ENCODE assay signal across 8 cellular contexts in the genomic region with DNA sequence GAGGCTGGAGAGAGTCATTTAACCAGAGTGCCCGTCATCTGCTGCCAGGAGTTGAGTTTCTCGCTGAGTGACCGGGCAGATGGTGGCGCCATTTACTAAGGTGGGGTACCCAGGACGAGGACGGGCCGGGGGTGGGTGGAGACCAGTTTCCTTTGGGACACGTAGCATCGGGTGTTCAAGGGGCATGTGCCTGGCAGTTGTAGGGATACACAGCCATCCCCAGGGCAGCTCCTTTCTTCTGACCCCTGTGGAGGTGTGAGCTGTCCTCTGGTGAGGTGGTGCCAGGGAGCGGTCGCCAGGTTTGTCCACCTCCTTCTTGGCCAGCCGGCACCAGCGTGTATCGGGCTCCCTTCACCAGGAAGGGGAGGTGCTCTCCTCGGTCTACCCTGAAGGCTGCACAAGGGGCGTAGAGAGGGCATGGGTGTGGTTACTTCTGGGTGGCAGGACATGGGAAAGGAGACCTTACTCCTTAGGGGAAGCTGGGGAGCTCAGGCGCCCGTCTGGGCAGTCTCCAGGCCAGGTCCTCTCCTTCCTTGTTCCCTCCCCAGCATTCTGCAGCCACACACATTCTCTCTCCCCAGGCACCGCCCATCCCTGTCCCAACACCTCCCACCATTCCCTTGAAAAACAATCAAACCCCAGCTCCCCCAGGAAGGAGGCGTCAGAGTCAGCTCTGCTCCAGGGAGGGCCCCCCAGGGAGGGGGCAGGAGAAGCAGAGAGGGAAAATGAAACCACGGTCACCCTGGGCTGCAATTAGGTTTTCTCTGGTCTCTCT. TPM values are rescaled to one million over a fixed set of nuclear protein-coding genes. Genes with fewer than 3 reads are reported as not detected.
DNase-seq lines count a peak whose midpoint lies in the region; ATAC-seq, FAIRE-seq and TF ChIP-seq lines count a peak whose summit lies in the region.

No MANE protein-coding gene starts in this region.

- no peaks in the 10 kb centered on the region for H3K79me2 ChIP-seq in mesendoderm (ENCODE audit: control insufficient read depth, insufficient read depth, low read length)

- no peak overlapping the region for H2AK5ac ChIP-seq in mesendoderm (ENCODE audit: low read length)

- H3K9ac ChIP-seq in mesendoderm (ENCODE audit: low read length): peak overlapping the region; percentile 68

- H4K5ac ChIP-seq in mesendoderm (ENCODE audit: low read length): no peak overlapping the region

- H2BK5ac ChIP-seq in mesendoderm (ENCODE audit: low read length): peak overlapping the region; percentile 17

- no peaks in the 10 kb centered on the region for H3K27me3 ChIP-seq in mesendoderm (ENCODE audit: insufficient read depth, low read length, poor library complexity)

- H3K4ac ChIP-seq in mesendoderm (ENCODE audit: low read depth, low read length): no peak overlapping the region

- H3K36me3 ChIP-seq in mesendoderm (ENCODE audit: control insufficient read depth, insufficient read depth, low read length): no peaks in the 10 kb centered on the region

- FAIRE-seq in A204.1 (lab: Jason Lieb, UNC): peak; percentile 66
- peak; percentile 90 for FAIRE-seq in GM12891 (lab: Jason Lieb, UNC)
- peak; percentile 95 for FAIRE-seq in endometrium (lab: Jason Lieb, UNC)

- H2BK120ac ChIP-seq in mesendoderm (ENCODE audit: low read depth, low read length): no peak overlapping the region

- H4K8ac ChIP-seq in mesendoderm (ENCODE audit: low read depth, low read length): no peak overlapping the region

- no peak for TF ChIP-seq POLR2A in GM12891 (IDR thresholded peaks at IDR 0.05; ENCODE audit: low read depth, low read length)

- H2BK15ac ChIP-seq in mesendoderm (replicated peaks; ENCODE audit: low read depth): no peak overlapping the region

- H3K4me2 ChIP-seq in mesendoderm (ENCODE audit: low read length): peak overlapping the region; percentile 70

- peak overlapping the region; percentile 42 for H3K27ac ChIP-seq in mesendoderm (ENCODE audit: low read depth, low read length)

- H3K56ac ChIP-seq in mesendoderm (ENCODE audit: low read length): peak overlapping the region; percentile 86

- no peaks in the 10 kb centered on the region for H3K79me1 ChIP-seq in mesendoderm (ENCODE audit: low read length)

- H3K4me3 ChIP-seq in mesendoderm (ENCODE audit: low read length): peak overlapping the region; percentile 14

- H3K4me1 ChIP-seq in mesendoderm (ENCODE audit: control insufficient read depth, low read depth, low read length): no peaks in the 10 kb centered on the region

- H3K18ac ChIP-seq in mesendoderm (ENCODE audit: low read length): peak overlapping the region; percentile 22

- DNase-seq in GM12891 (ENCODE audit: insufficient read length, low spot score) (peak; percentile 25), NCI-H460 (ENCODE audit: extremely low read depth, low read depth) (peak; percentile 69), mesendoderm (peak; percentile 91)
- DNase-seq in activated CD8-positive, alpha-beta memory T cell treated with anti-CD3 and anti-CD28 coated beads for 4 hours (ENCODE audit: low read depth in 2 of 2): peak; percentile 22 to 30
- DNase-seq in stimulated activated CD8-positive, alpha-beta memory T cell treated with anti-CD3 and anti-CD28 coated beads, Interleukin-2, amount 100 ng/mL, for 1 hour (ENCODE audit: low read depth in 2 of 2): peak; percentile 21 to 29

- H3K23ac ChIP-seq in mesendoderm (ENCODE audit: low read length): no peak overlapping the region

- no peak for ATAC-seq in GM18861 (IDR thresholded peaks at IDR 0.05; ENCODE audit: unreplicated experiment)

- no CpG with 5 or more reads among the region's 21 CpGs for WGBS in mesendoderm (ENCODE audit: extremely low coverage, insufficient coverage, low lambda C conversion rate)

TF ChIP-seq in GM12891, 5 proteins besides CTCF, POLR2A, EP300 and RAD21:
- TF ChIP-seq PAX5 (IDR thresholded peaks at IDR 0.05; ENCODE audit: insufficient read depth, low read length, severe bottlenecking) (no peak), POLR2AphosphoS5 (IDR thresholded peaks at IDR 0.05; ENCODE audit: low read depth, low read length) (no peak), SPI1 (IDR thresholded peaks at IDR 0.05; ENCODE audit: low read depth, low read length) (no peak), TAF1 (IDR thresholded peaks at IDR 0.05; ENCODE audit: low read depth, low read length) (no peak), POU2F2 (IDR thresholded peaks at IDR 0.05; ENCODE audit: low read depth, low read length) (no peak)

RNA-seq across cellular contexts. Expression of a gene that starts 10.3 kb away (rescaled TPM):
- 0.23 TPM for polyA plus RNA-seq in GM12891 (2012; ENCODE audit: low read depth, missing spikeins)
- total RNA-seq in NCI-H460 (2014; rRNA removed; shearing (Covaris generic)): 0.10 TPM in 1 of 2 replicates, not detected in the other
- polyA plus RNA-seq in NCI-H460 (2014; cell fraction: nucleus; rRNA removed): not detected in 2 replicates
- polyA plus RNA-seq in mesendoderm (2013, experiment 1 of 2): 0.04 TPM
- polyA plus RNA-seq in mesendoderm (2013, experiment 2 of 2): 0.04 TPM

RNA-seq across cellular contexts. Expression of a gene that starts 20.8 kb away (rescaled TPM):
- 3.2 TPM for polyA plus RNA-seq in GM12891 (2012; ENCODE audit: low read depth, missing spikeins)
- 4.0 and 5.1 TPM in 2 replicates for total RNA-seq in NCI-H460 (2014; rRNA removed; shearing (Covaris generic))
- 2.5 and 3.4 TPM in 2 replicates for polyA plus RNA-seq in NCI-H460 (2014; cell fraction: nucleus; rRNA removed)
- polyA plus RNA-seq in mesendoderm (2013, experiment 1 of 2): 0.11 TPM
- 0.11 TPM for polyA plus RNA-seq in mesendoderm (2013, experiment 2 of 2)

Comparison
In these comparisons a context has a peak if more than half of its experiments do, and no peak if none do; other contexts are left out.
1. DNase-seq: peak in every context shown above with its lines; median percentile 91 in mesendoderm; 69 in NCI-H460; 26 in activated CD8-positive, alpha-beta memory T cell treated with anti-CD3 and anti-CD28 coated beads for 4 hours; 25 in GM12891; 25 in stimulated activated CD8-positive, alpha-beta memory T cell treated with anti-CD3 and anti-CD28 coated beads, Interleukin-2, amount 100 ng/mL, for 1 hour.